ENCODE assay signal across 10 cellular contexts in the genomic region with DNA sequence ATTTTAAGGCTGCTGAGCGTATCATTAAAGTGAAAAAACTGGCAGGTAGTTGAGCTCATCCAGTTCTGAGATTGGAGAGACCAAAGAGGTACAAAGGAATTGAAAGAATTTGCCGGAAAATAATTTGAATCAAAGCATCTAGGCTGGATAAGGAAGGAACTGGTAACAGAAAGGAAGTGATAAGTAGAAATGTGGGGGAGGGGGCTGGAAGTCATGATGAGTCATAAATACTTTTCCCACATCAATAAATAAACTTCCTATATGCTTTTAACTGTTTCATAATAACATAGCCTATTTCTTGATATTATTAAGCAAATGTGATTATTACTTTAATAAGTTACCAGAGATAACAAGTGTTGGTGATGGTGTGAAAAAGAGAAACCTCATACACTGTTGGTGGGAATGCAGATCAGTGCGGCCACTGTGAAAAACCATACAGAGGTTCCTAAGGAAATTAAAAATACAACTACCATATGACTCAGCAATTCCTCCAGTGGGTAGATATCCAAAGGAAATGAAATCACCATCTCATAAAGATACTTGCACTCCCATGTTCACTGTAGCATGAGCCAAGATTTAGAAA. TPM values are rescaled to one million over a fixed set of nuclear protein-coding genes. Genes with fewer than 3 reads are reported as not detected.
DNase-seq lines count a peak whose midpoint lies in the region; ATAC-seq and TF ChIP-seq lines count a peak whose summit lies in the region.
"Had no signal": no experiment of that assay in that cellular context is flagged by ENCODE, and none has a peak within 500 bp of the region (broad histone marks: within the 10 kb centered on the region; RNA-seq: fewer than 3 reads in every experiment).

No MANE protein-coding gene starts in this region.

- H3K27ac Mint-ChIP-seq in chondrocyte (ENCODE audit: unreplicated experiment) (peak overlapping the region; percentile 90), natural killer cell (peak overlapping the region in 1 of 2 donors; percentile 8), immature natural killer cell (peak overlapping the region in 1 of 6 donors; percentile 41)

- no peaks in the 10 kb centered on the region for H3K27me3 Mint-ChIP-seq in chondrocyte (ENCODE audit: low read depth)
- H3K27me3 Mint-ChIP-seq in natural killer cell (ENCODE audit: low read depth in 2 of 2), result no peaks in the 10 kb centered on the region
- H3K27me3 Mint-ChIP-seq in immature natural killer cell (ENCODE audit: low read depth in 3 of 3), result peaks cover 0 to 1% (median 0%) of the 10 kb centered on the region in 3 donors

- H3K36me3 Mint-ChIP-seq in chondrocyte (ENCODE audit: low read depth) (no peaks in the 10 kb centered on the region), natural killer cell (no peaks in the 10 kb centered on the region), immature natural killer cell (peaks cover 0 to 4% (median 0%) of the 10 kb centered on the region in 3 donors)

- ATAC-seq in natural killer cell, result peak in 2 of 3 donors; percentile 34 to 61
- ATAC-seq: Panc1 had no signal

- peaks cover 10% of the 10 kb centered on the region for H3K9me3 Mint-ChIP-seq in chondrocyte (ENCODE audit: low read depth)
- no peaks in the 10 kb centered on the region for H3K9me3 Mint-ChIP-seq in natural killer cell
- H3K9me3 Mint-ChIP-seq in immature natural killer cell, result no peaks in the 10 kb centered on the region

- peaks cover 58% of the 10 kb centered on the region for H3K4me1 Mint-ChIP-seq in chondrocyte (ENCODE audit: low read depth)
- H3K4me1 Mint-ChIP-seq in natural killer cell, result peaks cover 20 to 21% of the 10 kb centered on the region in 2 donors
- H3K4me1 Mint-ChIP-seq in immature natural killer cell, result peaks cover 16 to 26% of the 10 kb centered on the region in 2 donors

- no peak for TF ChIP-seq CTCF in chondrocyte (IDR thresholded peaks at IDR 0.05)
- TF ChIP-seq CTCF in natural killer cell (IDR thresholded peaks at IDR 0.05), result no peak

- in situ Hi-C loops in Caki2 (cut with HindIII; ENCODE audit: low pct_unique_long_range_greater_than_20kb, low sequenced_read_pairs), result no loop called here

- intact Hi-C loops in natural killer cell (cut with micrococcal nuclease), result no loop called here

- H3K4me3 Mint-ChIP-seq in chondrocyte (ENCODE audit: unreplicated experiment), result no peak overlapping the region
- no peak overlapping the region for H3K4me3 Mint-ChIP-seq in natural killer cell
- peak overlapping the region in 2 of 5 donors; percentile 5 to 13 for H3K4me3 Mint-ChIP-seq in immature natural killer cell

- DNase-seq in Caki2 (ENCODE audit: low read depth), result peak; percentile 65
- DNase-seq in M059J (ENCODE audit: low read depth), result peak; percentile 81
- no peak for DNase-seq in chondrocyte (ENCODE audit: low spot score)
- DNase-seq in natural killer cell, result no peak
- DNase-seq in GOT3 (lab: John Stamatoyannopoulos, UW), result no peak
- no peak for DNase-seq in GM19240 (ENCODE audit: insufficient read length, low spot score)
- no peak for DNase-seq in mucosa of gallbladder (ENCODE audit: low spot score)
- no peak for DNase-seq in immature natural killer cell
- DNase-seq: head of caudate nucleus had no signal

RNA-seq across cellular contexts. Expression of gene ZNF438, which starts 27.0 kb away (rescaled TPM):
- 2.1 and 2.6 TPM in 2 replicates for total RNA-seq in Caki2 (2014; rRNA removed; shearing (Covaris generic); ENCODE audit: low replicate concordance)
- 2.5 and 3.4 TPM in 2 replicates for total RNA-seq in M059J (2014; rRNA removed; shearing (Covaris generic))
- 4.4 to 6.0 TPM (median 4.9 TPM) in 3 replicates for total RNA-seq in chondrocyte
- 1 to 10 TPM; 2.2 to 3.7 (median 3.7) TPM for total RNA-seq in natural killer cell
- 7.8 TPM for total RNA-seq in mucosa of gallbladder
- 1 to 10 TPM; 1.6 to 5.0 (median 3.4) TPM for polyA plus RNA-seq in immature natural killer cell

Comparison
In these comparisons a context has a peak if more than half of its experiments do, and no peak if none do; other contexts are left out.
1. DNase-seq: peak in Caki2 (single experiment) and M059J (single experiment); none in chondrocyte (single experiment), natural killer cell (single experiment), GOT3 (single experiment), GM19240 (single experiment), mucosa of gallbladder (single experiment) and immature natural killer cell (0 of 3).